Comparison of ENCODE assay signal across 8 cellular contexts in the genomic region with DNA sequence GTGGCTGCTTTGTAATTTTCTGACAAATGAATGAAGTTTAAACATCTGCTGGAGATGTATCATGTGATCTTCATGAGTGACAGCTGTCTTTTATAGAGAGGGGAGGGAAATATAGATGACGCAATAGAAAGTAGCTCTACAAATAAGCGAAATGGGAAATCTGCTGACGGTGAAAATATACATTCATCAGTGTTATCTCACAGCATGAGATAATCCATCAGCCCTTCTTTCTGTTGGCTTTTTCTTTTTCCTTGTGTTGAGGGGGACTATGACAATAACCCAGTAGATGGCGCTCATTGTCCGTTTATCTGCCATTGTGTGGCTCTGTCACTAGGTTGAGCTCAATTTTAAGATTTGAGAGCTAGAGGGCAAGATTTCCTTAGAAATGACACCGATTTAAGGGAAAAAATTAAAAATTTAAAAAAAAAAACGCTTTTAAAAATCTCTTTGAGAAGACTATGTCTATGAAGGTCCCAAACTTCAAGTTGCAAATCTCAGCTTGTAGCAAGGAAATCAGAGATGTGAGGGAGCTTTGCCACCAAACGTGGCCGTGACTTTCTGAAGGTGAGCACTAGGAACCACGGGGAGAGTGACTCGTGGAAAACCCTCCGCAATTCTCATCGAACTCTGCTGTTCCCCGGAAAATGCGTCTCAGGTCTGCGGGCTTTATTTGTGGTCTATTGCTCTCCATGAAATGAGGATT.
A peak's percentile ranks its signal among the peaks of the same experiment; 100 is the strongest.
DNase-seq lines count a peak whose midpoint lies in the region; ATAC-seq and TF ChIP-seq lines count a peak whose summit lies in the region.

No MANE protein-coding gene starts in this region.

- H3K27me3 Mint-ChIP-seq in activated naive CD4-positive, alpha-beta T cell treated with anti-CD3 and anti-CD28 coated beads for 36 hours (ENCODE audit: low read depth), result no peaks in the 10 kb centered on the region

- no peaks in the 10 kb centered on the region for H3K36me3 Mint-ChIP-seq in activated naive CD4-positive, alpha-beta T cell treated with anti-CD3 and anti-CD28 coated beads for 36 hours (ENCODE audit: low read depth)

- H3K27ac ChIP-seq in psoas muscle, result no peak overlapping the region

- no peaks in the 10 kb centered on the region for H3K9me3 ChIP-seq in psoas muscle

- DNase-seq in DMS53 treated with DMSO at 0.1 percent for 48 hours (lab: John Stamatoyannopoulos, UW; ENCODE audit: unreplicated experiment), result peak; percentile 65
- peak; percentile 15 for DNase-seq in HS-27A (ENCODE audit: low read depth)
- peak; percentile 3 for DNase-seq in OCI-M2 (lab: John Stamatoyannopoulos, UW; ENCODE audit: unreplicated experiment)
- DNase-seq in activated naive CD4-positive, alpha-beta T cell treated with anti-CD3 and anti-CD28 coated beads for 36 hours, result peak; percentile 83
- DNase-seq in glomerular endothelial cell (ENCODE audit: extremely low read depth, low read depth, low spot score), result peak; percentile 41
- no peak for DNase-seq in psoas muscle
- DNase-seq in NCI-H128 (lab: John Stamatoyannopoulos, UW; ENCODE audit: unreplicated experiment), result no peak

- peak; percentile 73 for ATAC-seq in GM19438 (IDR thresholded peaks at IDR 0.05; ENCODE audit: low read depth, unreplicated experiment)
- peak; percentile 60 to 82 (median 70) for ATAC-seq in psoas muscle

- H3K9me3 Mint-ChIP-seq in activated naive CD4-positive, alpha-beta T cell treated with anti-CD3 and anti-CD28 coated beads for 36 hours, result no peaks in the 10 kb centered on the region

- TF ChIP-seq CTCF in psoas muscle (IDR thresholded peaks at IDR 0.05), result peak; percentile 76

- H3K4me1 Mint-ChIP-seq in activated naive CD4-positive, alpha-beta T cell treated with anti-CD3 and anti-CD28 coated beads for 36 hours (ENCODE audit: low read depth), result peaks cover 4% of the 10 kb centered on the region

- no peaks in the 10 kb centered on the region for H3K36me3 ChIP-seq in psoas muscle (ENCODE audit: insufficient read depth in 1 of 2, low read depth in 1 of 2)

- WGBS in psoas muscle, 3 donors, result 34 to 42% (median 36%) methylated on average over 16 of the region's 16 CpGs

- H3K4me3 Mint-ChIP-seq in activated naive CD4-positive, alpha-beta T cell treated with anti-CD3 and anti-CD28 coated beads for 36 hours, result no peak overlapping the region

- peaks cover 0 to 14% (median 0%) of the 10 kb centered on the region in 3 donors for H3K27me3 ChIP-seq in psoas muscle (ENCODE audit: insufficient read depth in 3 of 3, low read length in 2 of 3)

- no peaks in the 10 kb centered on the region for H3K4me1 ChIP-seq in psoas muscle

- CTCF ChIA-PET in activated naive CD4-positive, alpha-beta T cell treated with anti-CD3 and anti-CD28 coated beads for 36 hours (lab: Charles Lee), result interaction anchor here (0.6 to 1.9 kb wide), 44 partner anchors 9 to 1803 kb away, joined by 3 to 85 read pairs (median 4); partner anchors contain the start of genes ATP5F1C and KIN

- H3K27ac Mint-ChIP-seq in activated naive CD4-positive, alpha-beta T cell treated with anti-CD3 and anti-CD28 coated beads for 36 hours, result no peak overlapping the region

- no peak overlapping the region for H3K4me3 ChIP-seq in psoas muscle

- intact Hi-C loops in activated naive CD4-positive, alpha-beta T cell treated with anti-CD3 and anti-CD28 coated beads for 36 hours (cut with micrococcal nuclease), result loop anchor here (1.0 to 10.0 kb wide), 6 partner anchors 97 to 1777 kb away; partner anchors contain the start of gene GATA3
- intact Hi-C loops in psoas muscle (cut with DNase I), result loop anchor here (2.0 to 10.0 kb wide), 2 partner anchors 161 to 1779 kb away; no protein-coding TSS in a partner anchor

Comparison
In these comparisons a context has a peak if more than half of its experiments do, and no peak if none do; other contexts are left out.
1. DNase-seq: peak in DMS53 treated with DMSO at 0.1 percent for 48 hours (single experiment), HS-27A (single experiment), OCI-M2 (single experiment), activated naive CD4-positive, alpha-beta T cell treated with anti-CD3 and anti-CD28 coated beads for 36 hours (single experiment) and glomerular endothelial cell (single experiment); none in psoas muscle (0 of 2) and NCI-H128 (single experiment).